25 cellular contexts compared by ENCODE assay signal in genomic region chr11:28010001-28010400, GRCh38.
DNase-seq lines count a peak whose midpoint lies in the region; ATAC-seq, FAIRE-seq and TF ChIP-seq lines count a peak whose summit lies in the region.
"Had no signal": no experiment of that assay in that cellular context is flagged by ENCODE, and none has a peak within 500 bp of the region (broad histone marks: within the 10 kb centered on the region; RNA-seq: fewer than 3 reads in every experiment).

No MANE protein-coding gene starts in this region.

- CTCF ChIA-PET in A549 (lab: Yijun Ruan, JAX): no interaction called here

- POLR2A ChIA-PET in A549 (lab: Yijun Ruan, JAX): no interaction called here

- WGBS in A549 (ENCODE audit: missing lambda C conversion rate): 28% methylated on average over 1 of the region's 1 CpG

- H3K4me2 ChIP-seq in A549: peak overlapping the region; percentile 17; the same call in 1 of the 3 replicates
- H3K4me2 ChIP-seq: BLaER1 had no signal

- no peak for TF ChIP-seq RAD21 in A549 (conservative IDR thresholded peaks at IDR 0.05 in 1 of 2, IDR thresholded peaks at IDR 0.05 in 1 of 2)

- H3K27ac ChIP-seq in A549 (peak overlapping the region; percentile 21 to 23; a peak in 4 of 6 replicates), left lung (no peak overlapping the region)
- H3K27ac ChIP-seq: BLaER1, HL-60 had no signal

- no peak overlapping the region for H3K9ac ChIP-seq in adipocyte (ENCODE audit: low read length)
- H3K9ac ChIP-seq: BLaER1 had no signal

- no peaks in the 10 kb centered on the region for H3K36me3 ChIP-seq in adipocyte (ENCODE audit: control insufficient read depth, insufficient read depth, low read length, severe bottlenecking)
- no peaks in the 10 kb centered on the region for H3K36me3 ChIP-seq in left lung
- H3K36me3 ChIP-seq: BLaER1 had no signal

- H3K27me3 ChIP-seq in adipocyte (replicated peaks; ENCODE audit: control insufficient read depth, insufficient read depth, low read length) (no peaks in the 10 kb centered on the region), left lung (no peaks in the 10 kb centered on the region)
- H3K27me3 ChIP-seq: BLaER1 had no signal

- no peak overlapping the region for H3K4me3 ChIP-seq in A549
- no peak overlapping the region for H3K4me3 ChIP-seq in adipocyte (ENCODE audit: low read length)
- no peak overlapping the region for H3K4me3 ChIP-seq in fibroblast of the aortic adventitia (ENCODE audit: low read depth, low read length)
- no peak overlapping the region for H3K4me3 ChIP-seq in left lung
- H3K4me3 ChIP-seq: BLaER1 had no signal

- intact Hi-C loops in Right ventricle myocardium superior (cut with DNase I): no loop called here
- intact Hi-C loops in left lung (cut with DNase I): no loop called here

- H3K4me1 ChIP-seq in A549: peaks cover 18% of the 10 kb centered on the region
- H3K4me1 ChIP-seq in adipocyte (ENCODE audit: control insufficient read depth, insufficient read depth, low read length): peaks cover 11% of the 10 kb centered on the region
- no peaks in the 10 kb centered on the region for H3K4me1 ChIP-seq in left lung
- H3K4me1 ChIP-seq: BLaER1 had no signal

- no peaks in the 10 kb centered on the region for H3K9me3 ChIP-seq in A549
- H3K9me3 ChIP-seq in adipocyte (ENCODE audit: control insufficient read depth, low read length): no peaks in the 10 kb centered on the region
- H3K9me3 ChIP-seq in left lung: peaks cover 0 to 3% of the 10 kb centered on the region in 2 donors
- H3K9me3 ChIP-seq: BLaER1 had no signal

- TF ChIP-seq CTCF in A549 (IDR thresholded peaks at IDR 0.05) (no peak), fibroblast of the aortic adventitia (IDR thresholded peaks at IDR 0.05; ENCODE audit: insufficient read depth, low read length) (no peak), left lung (IDR thresholded peaks at IDR 0.05) (no peak)

- ATAC-seq in A549 (no peak), Right ventricle myocardium superior (ENCODE audit: poor library complexity) (no peak), left lung (no peak)
- ATAC-seq: HCT116, Right ventricle myocardium inferior had no signal

- no peak for TF ChIP-seq EP300 in A549 (IDR thresholded peaks at IDR 0.05)

- DNase-seq in A549 (ENCODE audit: low read depth in 1 of 2, low spot score in 1 of 2): no peak
- DNase-seq in GM03348 (ENCODE audit: low spot score): peak; percentile 3
- DNase-seq in adipocyte (ENCODE audit: low read depth): peak; percentile 20
- peak; percentile 6 for DNase-seq in fibroblast of the aortic adventitia (ENCODE audit: low read depth)
- DNase-seq in stimulated activated CD8-positive, alpha-beta memory T cell treated with anti-CD3 and anti-CD28 coated beads, Interleukin-4, amount 100 ng/mL, for 48 hours: no peak
- no peak for DNase-seq in HTR-8/SVneo (ENCODE audit: insufficient read length, low spot score)
- DNase-seq in Right ventricle myocardium superior: no peak
- no peak for DNase-seq in left lung
- DNase-seq: 8988T; CD4-positive, alpha-beta T cell; COR-L47; DMS79; KG1; NCI-H1092; NCI-H146; NCI-H2029; NCI-H345; NCI-H526; SW 1271 had no signal

- no peak for TF ChIP-seq POLR2A in A549 (IDR thresholded peaks at IDR 0.05; ENCODE audit: low read length)

- FAIRE-seq in A549 (lab: Jason Lieb, UNC): no peak
- no peak for FAIRE-seq in HTR-8/SVneo (lab: Jason Lieb, UNC)
- FAIRE-seq: GM12892, H1 had no signal

TF ChIP-seq in A549, 52 proteins besides CTCF, POLR2A, EP300 and RAD21:
- TF ChIP-seq POLR2AphosphoS2 (conservative IDR thresholded peaks at IDR 0.05; ENCODE audit: low read length): no peak
- no peak for TF ChIP-seq USF2 (IDR thresholded peaks at IDR 0.05)
- TF ChIP-seq RNF2 (IDR thresholded peaks at IDR 0.05; ENCODE audit: borderline replicate concordance, low read depth): no peak
- no peak for TF ChIP-seq TFCP2L1 (CRISPR knock-in tag; IDR thresholded peaks at IDR 0.05)
- no peak for TF ChIP-seq BHLHE40 (IDR thresholded peaks at IDR 0.05; ENCODE audit: low read depth, low read length)
- no peak for TF ChIP-seq ZSCAN20 (CRISPR knock-in tag; IDR thresholded peaks at IDR 0.05)
- no peak for TF ChIP-seq MAZ (IDR thresholded peaks at IDR 0.05; ENCODE audit: borderline replicate concordance, low read depth, low read length)
- TF ChIP-seq, protein P1, sequence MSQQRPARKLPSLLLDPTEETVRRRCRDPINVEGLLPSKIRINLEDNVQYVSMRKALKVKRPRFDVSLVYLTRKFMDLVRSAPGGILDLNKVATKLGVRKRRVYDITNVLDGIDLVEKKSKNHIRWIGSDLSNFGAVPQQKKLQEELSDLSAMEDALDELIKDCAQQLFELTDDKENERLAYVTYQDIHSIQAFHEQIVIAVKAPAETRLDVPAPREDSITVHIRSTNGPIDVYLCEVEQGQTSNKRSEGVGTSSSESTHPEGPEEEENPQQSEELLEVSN (IDR thresholded peaks at IDR 0.05; ENCODE audit: borderline replicate concordance, low read depth): no peak
- no peak for TF ChIP-seq CBX2 (IDR thresholded peaks at IDR 0.05; ENCODE audit: borderline replicate concordance, low read depth)
- TF ChIP-seq RCOR1 (IDR thresholded peaks at IDR 0.05; ENCODE audit: low read depth, low read length): no peak
- no peak for TF ChIP-seq RARB (CRISPR knock-in tag; IDR thresholded peaks at IDR 0.05)
- TF ChIP-seq CEBPB (IDR thresholded peaks at IDR 0.05): no peak
- TF ChIP-seq, protein P2, sequence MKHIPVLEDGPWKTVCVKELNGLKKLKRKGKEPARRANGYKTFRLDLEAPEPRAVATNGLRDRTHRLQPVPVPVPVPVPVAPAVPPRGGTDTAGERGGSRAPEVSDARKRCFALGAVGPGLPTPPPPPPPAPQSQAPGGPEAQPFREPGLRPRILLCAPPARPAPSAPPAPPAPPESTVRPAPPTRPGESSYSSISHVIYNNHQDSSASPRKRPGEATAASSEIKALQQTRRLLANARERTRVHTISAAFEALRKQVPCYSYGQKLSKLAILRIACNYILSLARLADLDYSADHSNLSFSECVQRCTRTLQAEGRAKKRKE (CRISPR knock-in tag; IDR thresholded peaks at IDR 0.05; ENCODE audit: low read depth): no peak
- TF ChIP-seq ZC3H11A (IDR thresholded peaks at IDR 0.05): no peak
- no peak for TF ChIP-seq RFX5 (IDR thresholded peaks at IDR 0.05)

Comparison
In these comparisons a context has a peak if more than half of its experiments do, and no peak if none do; other contexts are left out.
1. DNase-seq: peak in GM03348 (single experiment), adipocyte (single experiment) and fibroblast of the aortic adventitia (single experiment); none in A549 (0 of 2), stimulated activated CD8-positive, alpha-beta memory T cell treated with anti-CD3 and anti-CD28 coated beads, Interleukin-4, amount 100 ng/mL, for 48 hours (single experiment), HTR-8/SVneo (single experiment), Right ventricle myocardium superior (single experiment) and left lung (0 of 2).
2. H3K27ac ChIP-seq: peak in A549 (2 of 2); none in left lung (0 of 2).